14 cellular contexts compared by ENCODE assay signal in the genomic region with DNA sequence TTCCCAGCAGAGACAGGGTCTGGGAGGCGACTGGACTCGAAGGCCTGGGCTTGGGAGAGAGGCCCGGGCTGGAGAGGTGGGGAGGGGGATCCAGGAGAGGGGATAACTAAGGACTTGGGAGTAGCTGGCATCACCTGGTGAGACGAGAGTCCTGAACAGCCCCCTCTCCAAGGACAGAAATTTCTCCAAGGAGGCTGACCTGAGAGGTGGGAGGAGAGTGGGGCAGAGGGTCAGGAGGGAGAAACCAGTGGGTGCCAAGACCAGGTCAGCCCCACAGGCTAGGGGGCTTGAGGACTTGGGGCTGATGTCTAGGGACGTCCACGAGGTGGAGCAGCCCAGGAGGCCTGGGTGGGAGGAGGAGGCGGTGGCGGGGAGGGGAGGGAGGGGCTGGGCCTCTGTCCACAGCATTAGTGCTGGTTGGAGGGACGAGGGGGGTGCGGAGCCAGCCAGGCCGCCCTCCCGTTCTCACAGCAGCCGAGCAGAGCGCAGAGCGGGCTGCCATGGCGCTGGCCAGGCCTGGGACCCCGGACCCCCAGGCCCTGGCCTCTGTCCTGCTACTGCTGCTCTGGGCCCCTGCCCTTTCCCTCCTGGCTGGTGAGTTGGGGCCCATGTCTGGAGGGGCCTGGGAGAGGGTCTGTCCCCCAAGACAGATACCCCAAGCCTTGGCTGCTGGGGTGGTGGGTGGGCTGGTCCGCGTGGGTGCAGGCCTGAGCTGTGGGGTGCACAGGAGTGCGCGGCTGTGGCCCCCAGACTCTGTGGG. TPM values are rescaled to one million over a fixed set of nuclear protein-coding genes. Genes with fewer than 3 reads are reported as not detected.
A peak's percentile ranks its signal among the peaks of the same experiment; 100 is the strongest.
DNase-seq lines count a peak whose midpoint lies in the region; ATAC-seq and TF ChIP-seq lines count a peak whose summit lies in the region.
"Had no signal": no experiment of that assay in that cellular context is flagged by ENCODE, and none has a peak within 500 bp of the region (broad histone marks: within the 10 kb centered on the region; RNA-seq: fewer than 3 reads in every experiment).

A gene (plus strand): TSS at position 437 of the 760 bp plus-strand sequence. CDS start 64 bp downstream, at position 501.

- H4K20me1 ChIP-seq in H9 (ENCODE audit: control insufficient read depth, insufficient read depth, insufficient read length), result no peaks in the 10 kb centered on the region

- H3K27ac ChIP-seq in H9 (ENCODE audit: insufficient read length, low read depth, low read length) (no peak within 1 kb of the TSS), neuronal stem cell (replicated peaks; ENCODE audit: low read length) (peak within 1 kb of the TSS; percentile 94)

- H3K4ac ChIP-seq in H9 (ENCODE audit: low read depth, low read length) (no peak within 1 kb of the TSS), neuronal stem cell (ENCODE audit: low read length) (peak within 1 kb of the TSS; percentile 84)

- H3K4me2 ChIP-seq in H9 (ENCODE audit: insufficient read depth, insufficient read length, low read length) (peak within 1 kb of the TSS; percentile 38), neuronal stem cell (ENCODE audit: insufficient read depth, low read length, poor library complexity, severe bottlenecking) (peak within 1 kb of the TSS; percentile 74)

- peaks cover 8% of the 10 kb centered on the region for H3K23me2 ChIP-seq in H9 (ENCODE audit: insufficient read length, low read depth, low read length, poor library complexity, severe bottlenecking)

- ATAC-seq in GM18517 (IDR thresholded peaks at IDR 0.05; ENCODE audit: unreplicated experiment) (no peak), HG02852 (IDR thresholded peaks at IDR 0.05; ENCODE audit: unreplicated experiment) (no peak)
- ATAC-seq: activated T-helper 17 cell treated with anti-CD3 and anti-CD28 coated beads, Interleukin-2, amount 50 U/mL, for 72 hours; GM12878 had no signal

- peak within 1 kb of the TSS; percentile 41 to 78 for H3K4me3 Mint-ChIP-seq in H9
- H3K4me3 Mint-ChIP-seq: activated B cell treated with CpG ODN at 0.5 μM for 24 hours; activated T-helper 17 cell treated with anti-CD3 and anti-CD28 coated beads, Interleukin-2, amount 50 U/mL, for 72 hours had no signal

- no peaks in the 10 kb centered on the region for H3K79me2 ChIP-seq in H9 (ENCODE audit: insufficient read depth, low read length)

- H3K4me3 ChIP-seq in neuronal stem cell (ENCODE audit: low read length in 2 of 2), result peak within 1 kb of the TSS; percentile 85 to 89
- H3K4me3 ChIP-seq: GM12878 had no signal

- no peak within 1 kb of the TSS for H4K8ac ChIP-seq in H9 (replicated peaks; ENCODE audit: insufficient read length, low read depth, low read length)
- H4K8ac ChIP-seq in neuronal stem cell (ENCODE audit: low read depth, low read length), result no peak within 1 kb of the TSS

- no peak within 1 kb of the TSS for H3K9ac ChIP-seq in H9 (ENCODE audit: extremely low read depth, insufficient read length, low read length)
- peak within 1 kb of the TSS; percentile 94 for H3K9ac ChIP-seq in neuronal stem cell (ENCODE audit: low read depth, low read length, poor library complexity)

- H3K27me3 ChIP-seq in H9 (ENCODE audit: insufficient read depth, low read length) (no peaks in the 10 kb centered on the region; the same call in 1 of the 2 replicates), neuronal stem cell (ENCODE audit: control insufficient read depth in 3 of 3, insufficient read depth in 3 of 3, low read depth in 1 of 3, low read length in 3 of 3) (peaks cover 0 to 3% (median 0%) of the 10 kb centered on the region in 3 experiments)

- H2BK120ac ChIP-seq in H9 (ENCODE audit: low read depth, low read length, poor library complexity, severe bottlenecking) (no peak within 1 kb of the TSS), neuronal stem cell (ENCODE audit: low read depth, low read length) (peak within 1 kb of the TSS; percentile 56)

- H2AK5ac ChIP-seq in H9 (ENCODE audit: insufficient read length, low read length) (no peak within 1 kb of the TSS), neuronal stem cell (ENCODE audit: low read depth, low read length) (peak within 1 kb of the TSS; percentile 71)

- H3K4me1 ChIP-seq in H9 (ENCODE audit: insufficient read depth, low read length), result peaks cover 14% of the 10 kb centered on the region; the same call in 1 of the 2 replicates
- peaks cover 34 to 37% of the 10 kb centered on the region in 2 donors for H3K4me1 ChIP-seq in neuronal stem cell (ENCODE audit: control insufficient read depth in 2 of 2, insufficient read depth in 1 of 2, low read depth in 1 of 2, low read length in 2 of 2)

- TF ChIP-seq CTCF in H9 (conservative IDR thresholded peaks at IDR 0.05), result peak; percentile 45; the same call in 2 of the 3 replicates

- H4K5ac ChIP-seq in H9 (ENCODE audit: insufficient read length, low read depth, low read length), result no peak within 1 kb of the TSS

- no peak within 1 kb of the TSS for H2BK12ac ChIP-seq in H9 (ENCODE audit: insufficient read length, low read depth, low read length)
- peak within 1 kb of the TSS; percentile 98 for H2BK12ac ChIP-seq in neuronal stem cell (ENCODE audit: low read length)

- no peak within 1 kb of the TSS for H3T11ph ChIP-seq in H9 (ENCODE audit: low read length)

- no peak within 1 kb of the TSS for H3K56ac ChIP-seq in H9 (ENCODE audit: insufficient read length, low read depth, low read length)

- peaks cover 22% of the 10 kb centered on the region for H3K27me3 Mint-ChIP-seq in H9 (ENCODE audit: low read depth)
- H3K27me3 Mint-ChIP-seq: activated B cell treated with CpG ODN at 0.5 μM for 24 hours had no signal

- no peaks in the 10 kb centered on the region; a peak in 2 of 5 replicates for H3K9me3 Mint-ChIP-seq in H9
- H3K9me3 Mint-ChIP-seq: activated B cell treated with CpG ODN at 0.5 μM for 24 hours; activated T-helper 17 cell treated with anti-CD3 and anti-CD28 coated beads, Interleukin-2, amount 50 U/mL, for 72 hours had no signal

- H3K36me3 Mint-ChIP-seq in H9 (ENCODE audit: insufficient read depth in 1 of 3, low read depth in 3 of 3), result no peaks in the 10 kb centered on the region

- H2BK20ac ChIP-seq in H9 (ENCODE audit: low read depth, low read length, poor library complexity, severe bottlenecking), result no peak within 1 kb of the TSS

- H3K79me1 ChIP-seq in H9 (ENCODE audit: insufficient read depth, low read depth, low read length, poor library complexity, severe bottlenecking) (no peaks in the 10 kb centered on the region), neuronal stem cell (ENCODE audit: low read depth, low read length) (peaks cover 5% of the 10 kb centered on the region)

- peaks cover 49 to 57% of the 10 kb centered on the region in 2 experiments for H3K4me1 Mint-ChIP-seq in H9

- H3K9me3 ChIP-seq in H9 (ENCODE audit: control insufficient read depth, low read depth, low read length) (no peaks in the 10 kb centered on the region), neuronal stem cell (replicated peaks in 1 of 2; ENCODE audit: control insufficient read depth in 2 of 2, insufficient read depth in 1 of 2, low read depth in 1 of 2, low read length in 2 of 2) (no peaks in the 10 kb centered on the region)

- peaks cover 2 to 4% of the 10 kb centered on the region in 2 donors for H3K36me3 ChIP-seq in neuronal stem cell (replicated peaks in 1 of 2; ENCODE audit: control insufficient read depth in 2 of 2, insufficient read depth in 2 of 2, low read length in 2 of 2)

- DNase-seq in H9 (peak; percentile 87), OCI-M1 (lab: John Stamatoyannopoulos, UW) (peak; percentile 62), globus pallidus (ENCODE audit: low spot score) (peak; percentile 77), neuronal stem cell (ENCODE audit: low spot score) (peak; percentile 80), A172 (ENCODE audit: low spot score) (no peak), GDM1 (lab: John Stamatoyannopoulos, UW) (no peak)
- DNase-seq: activated B cell treated with CpG ODN at 0.5 μM for 24 hours; NCI-H1930; stimulated activated CD4-positive, alpha-beta T cell treated with anti-CD3 and anti-CD28 coated beads, Interleukin-4, amount 100 ng/mL, for 1 hour had no signal

- no peak within 1 kb of the TSS for H2BK5ac ChIP-seq in H9 (ENCODE audit: insufficient read length, low read length)
- H2BK5ac ChIP-seq in neuronal stem cell (ENCODE audit: low read length), result peak within 1 kb of the TSS; percentile 99

- H4K91ac ChIP-seq in H9 (ENCODE audit: insufficient read length, low read depth, low read length), result no peak within 1 kb of the TSS
- H4K91ac ChIP-seq in neuronal stem cell (ENCODE audit: low read depth, low read length, poor library complexity), result no peak within 1 kb of the TSS

- no peak within 1 kb of the TSS for H2AFZ ChIP-seq in H9 (ENCODE audit: low read length)
- peak within 1 kb of the TSS; percentile 36 for H2AFZ ChIP-seq in neuronal stem cell (ENCODE audit: low read length)

- H3K18ac ChIP-seq in H9 (ENCODE audit: insufficient read length, low read depth, low read length) (peak within 1 kb of the TSS; percentile 38), neuronal stem cell (ENCODE audit: low read length) (peak within 1 kb of the TSS; percentile 99)

- H3K23ac ChIP-seq in H9 (ENCODE audit: insufficient read length, low read depth, low read length) (no peak within 1 kb of the TSS), neuronal stem cell (ENCODE audit: low read depth, low read length, poor library complexity) (peak within 1 kb of the TSS; percentile 0)

- H3K27ac Mint-ChIP-seq in H9, result peak within 1 kb of the TSS in 1 of 3 experiments; percentile 72; a peak in 1 of 7 replicates
- H3K27ac Mint-ChIP-seq: activated B cell treated with CpG ODN at 0.5 μM for 24 hours; activated T-helper 17 cell treated with anti-CD3 and anti-CD28 coated beads, Interleukin-2, amount 50 U/mL, for 72 hours had no signal

- WGBS in H9 (ENCODE audit: extremely low coverage, insufficient read length, low lambda C conversion rate), result no CpG with 5 or more reads among the region's 21 CpGs
- no CpG with 5 or more reads among the region's 21 CpGs for WGBS in neuronal stem cell (ENCODE audit: extremely low coverage in 2 of 2, insufficient read length in 2 of 2, insufficient replicate concordance in 1 of 2), 2 donors

- H2BK15ac ChIP-seq in H9 (ENCODE audit: low read depth, low read length), result no peak within 1 kb of the TSS
- H2BK15ac ChIP-seq in neuronal stem cell (ENCODE audit: low read length), result peak within 1 kb of the TSS; percentile 88

- H3K14ac ChIP-seq in H9 (ENCODE audit: insufficient read depth, low read length) (peak within 1 kb of the TSS; percentile 69), neuronal stem cell (ENCODE audit: low read length) (peak within 1 kb of the TSS; percentile 78)

RNA-seq across cellular contexts. Expression of the gene that starts here (rescaled TPM):
- 2.9 and 3.6 TPM in 2 replicates for total RNA-seq in H9 (2021)
- polyA plus RNA-seq in neuronal stem cell (2013, experiment 1 of 2), result 41.7 TPM
- polyA plus RNA-seq in neuronal stem cell (2013, experiment 2 of 2), result 41.7 TPM
- 0.26 TPM in 2 replicates for total RNA-seq in A172 (2014; rRNA removed; shearing (Covaris generic))
- total RNA-seq: RPMI7951 had no signal

Comparison
In these comparisons a context has a peak if more than half of its experiments do, and no peak if none do; other contexts are left out.
1. DNase-seq: peak in H9 (single experiment), OCI-M1 (single experiment), globus pallidus (single experiment) and neuronal stem cell (single experiment); none in A172 (single experiment) and GDM1 (single experiment).